ENCODE assay signal across 8 cellular contexts in genomic region chr6:155395339-155395738, GRCh38.
"Had no signal": no experiment of that assay in that cellular context is flagged by ENCODE, and none has a peak within 500 bp of the region (broad histone marks: within the 10 kb centered on the region; RNA-seq: fewer than 3 reads in every experiment).

No MANE protein-coding gene starts in this region.

- H3K4me2 ChIP-seq: KMS-11 had no signal

- ATAC-seq: K562 had no signal

- H3K9ac ChIP-seq: KMS-11 had no signal

- H3K36me3 Mint-ChIP-seq: IgD-negative memory B cell had no signal

- H3K4me3 Mint-ChIP-seq: IgD-negative memory B cell had no signal

- H3K4me1 Mint-ChIP-seq: IgD-negative memory B cell had no signal

- H3K9me3 Mint-ChIP-seq: IgD-negative memory B cell had no signal

- DNase-seq: IMR-90, KBM-7, KG1 had no signal

- H3K4me3 ChIP-seq: K562 had no signal

- FAIRE-seq: HTR-8/SVneo, K562 had no signal

- H3K27ac Mint-ChIP-seq: IgD-negative memory B cell had no signal

- H3K27ac ChIP-seq: HL-60, KMS-11 had no signal
